Comparison of ENCODE assay signal across 18 cellular contexts in the genomic region with DNA sequence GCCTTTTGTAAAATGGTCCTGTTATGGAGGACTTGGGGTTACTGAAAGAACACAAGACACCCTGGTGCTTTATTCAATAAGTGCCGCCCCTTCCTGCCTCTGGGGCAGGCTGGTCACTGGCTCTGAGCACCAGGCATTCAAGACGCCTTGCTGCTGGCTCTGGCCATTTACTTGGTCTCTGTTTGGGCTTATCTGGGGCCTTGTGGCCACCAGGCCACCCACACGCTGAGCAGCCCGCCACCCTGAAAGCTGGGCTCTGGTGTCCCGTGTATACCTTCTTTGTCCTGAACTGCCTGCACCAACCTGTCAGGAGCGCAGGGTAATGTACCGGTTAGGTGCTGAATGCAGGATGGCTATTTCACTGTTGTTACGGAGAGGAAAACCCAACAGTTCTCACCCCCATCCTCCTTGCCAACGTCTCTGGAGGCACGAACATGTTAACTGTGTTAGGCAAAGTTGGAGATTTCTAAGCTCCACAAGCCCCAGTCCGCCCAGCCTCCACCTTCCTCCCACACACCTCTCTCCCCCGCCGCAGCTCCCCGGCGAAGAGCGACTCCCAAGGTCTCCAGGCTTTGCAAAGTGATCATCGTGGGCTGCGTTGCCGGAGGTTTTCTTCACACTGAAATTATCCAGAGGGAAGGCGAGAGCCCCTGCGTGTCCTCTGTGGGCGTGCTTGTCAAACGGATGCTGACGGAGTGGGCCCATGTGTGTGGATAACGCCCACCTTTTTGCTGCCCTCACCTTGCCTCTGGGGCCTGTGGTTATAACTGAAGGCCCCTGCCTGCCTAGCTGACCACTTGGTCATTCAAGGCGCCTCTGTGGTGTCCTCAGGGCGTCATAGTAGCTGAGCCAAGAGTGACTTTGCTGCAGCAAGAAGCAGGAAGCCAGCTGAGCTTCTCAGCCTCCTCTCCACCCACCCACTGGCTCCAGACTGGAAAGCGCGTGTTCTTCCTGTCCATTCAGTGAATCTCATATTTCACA. TPM values are rescaled to one million over a fixed set of nuclear protein-coding genes. Genes with fewer than 3 reads are reported as not detected.
DNase-seq lines count a peak whose midpoint lies in the region; ATAC-seq and TF ChIP-seq lines count a peak whose summit lies in the region.
"Had no signal": no experiment of that assay in that cellular context is flagged by ENCODE, and none has a peak within 500 bp of the region (broad histone marks: within the 10 kb centered on the region; RNA-seq: fewer than 3 reads in every experiment).

No MANE protein-coding gene starts in this region.

- H3K9me3 Mint-ChIP-seq in natural killer cell treated with Interleukin-12 subunit alpha and Interleukin-12 subunit beta and Interleukin-15 and Interleukin-18, amount 100 ng/mL, for 72 hours: peaks cover 11% of the 10 kb centered on the region
- H3K9me3 Mint-ChIP-seq in natural killer cell (peaks cover 3 to 8% of the 10 kb centered on the region in 2 donors), chondrocyte (ENCODE audit: low read depth) (peaks cover 6% of the 10 kb centered on the region), neural progenitor cell (peaks cover 14% of the 10 kb centered on the region)

- TF ChIP-seq CTCF in natural killer cell (IDR thresholded peaks at IDR 0.05): no peak
- TF ChIP-seq CTCF in chondrocyte (IDR thresholded peaks at IDR 0.05): no peak
- no peak for TF ChIP-seq CTCF in neural progenitor cell (IDR thresholded peaks at IDR 0.05)

- H3K27ac Mint-ChIP-seq in natural killer cell treated with Interleukin-12 subunit alpha and Interleukin-12 subunit beta and Interleukin-15 and Interleukin-18, amount 100 ng/mL, for 72 hours: no peak overlapping the region
- no peak overlapping the region for H3K27ac Mint-ChIP-seq in natural killer cell
- peak overlapping the region; percentile 18 for H3K27ac Mint-ChIP-seq in chondrocyte (ENCODE audit: unreplicated experiment)
- no peak overlapping the region for H3K27ac Mint-ChIP-seq in neural progenitor cell
- H3K27ac Mint-ChIP-seq: activated CD4-positive, alpha-beta memory T cell treated with anti-CD3 and anti-CD28 coated beads, Interleukin-2, amount 10 ng/mL, durations not matched to agents 7 days and 5 days; activated naive CD8-positive, alpha-beta T cell treated with anti-CD3 and anti-CD28 coated beads, Interleukin-2, amount 50 U/mL, for 24 hours; stimulated activated naive CD8-positive, alpha-beta T cell treated with anti-CD3 and anti-CD28 coated beads, Interleukin-15, amount 100 ng/mL, for 72 hours had no signal

- H3K9ac ChIP-seq in neural progenitor cell: no peak overlapping the region

- peaks cover 18 to 22% of the 10 kb centered on the region in 2 donors for H3K27me3 Mint-ChIP-seq in natural killer cell treated with Interleukin-12 subunit alpha and Interleukin-12 subunit beta and Interleukin-15 and Interleukin-18, amount 100 ng/mL, for 72 hours
- H3K27me3 Mint-ChIP-seq in natural killer cell (ENCODE audit: low read depth in 2 of 2): peaks cover 12 to 39% of the 10 kb centered on the region in 2 donors
- H3K27me3 Mint-ChIP-seq in chondrocyte (ENCODE audit: low read depth): peaks cover 4% of the 10 kb centered on the region
- peaks cover 21% of the 10 kb centered on the region for H3K27me3 Mint-ChIP-seq in neural progenitor cell (ENCODE audit: insufficient read depth, low read depth)

- H3K79me2 ChIP-seq in neural progenitor cell (ENCODE audit: low read depth): no peaks in the 10 kb centered on the region

- H3F3A ChIP-seq in neural progenitor cell (ENCODE audit: low read depth): no peaks in the 10 kb centered on the region

- peaks cover 17% of the 10 kb centered on the region for H3K36me3 Mint-ChIP-seq in natural killer cell treated with Interleukin-12 subunit alpha and Interleukin-12 subunit beta and Interleukin-15 and Interleukin-18, amount 100 ng/mL, for 72 hours
- H3K36me3 Mint-ChIP-seq in natural killer cell (peaks cover 13% of the 10 kb centered on the region), chondrocyte (ENCODE audit: low read depth) (peaks cover 9% of the 10 kb centered on the region), neural progenitor cell (no peaks in the 10 kb centered on the region)

- peaks cover 11% of the 10 kb centered on the region for H3K4me1 ChIP-seq in neural progenitor cell
- H3K4me1 ChIP-seq: heart right ventricle, upper lobe of left lung had no signal

- peak; percentile 41 for DNase-seq in natural killer cell treated with Interleukin-12 subunit alpha and Interleukin-12 subunit beta and Interleukin-15 and Interleukin-18, amount 100 ng/mL, for 72 hours (ENCODE audit: low spot score)
- DNase-seq in natural killer cell: no peak
- peak; percentile 58 for DNase-seq in chondrocyte (ENCODE audit: low spot score)
- DNase-seq in neural progenitor cell (ENCODE audit: low spot score): peak; percentile 43
- DNase-seq in stimulated activated CD8-positive, alpha-beta memory T cell treated with anti-CD3 and anti-CD28 coated beads, Interleukin-4, amount 100 ng/mL, for 48 hours: no peak
- DNase-seq in OCI-M2 (lab: John Stamatoyannopoulos, UW; ENCODE audit: unreplicated experiment): no peak
- DNase-seq: activated CD4-positive, alpha-beta memory T cell treated with anti-CD3 and anti-CD28 coated beads, Interleukin-2, amount 10 ng/mL, durations not matched to agents 7 days and 5 days; activated naive CD8-positive, alpha-beta T cell treated with anti-CD3 and anti-CD28 coated beads, Interleukin-2, amount 50 U/mL, for 24 hours; effector CD8-positive, alpha-beta T cell; heart right ventricle; NCI-H1105; NCI-H524 treated with DMSO at 0.1 percent for 48 hours; retina; stimulated activated naive CD8-positive, alpha-beta T cell treated with anti-CD3 and anti-CD28 coated beads, Interleukin-15, amount 100 ng/mL, for 72 hours; T-helper 2 cell; upper lobe of left lung; WERI-Rb-1 had no signal

- no peaks in the 10 kb centered on the region for H4K20me1 ChIP-seq in neural progenitor cell (ENCODE audit: low read depth)

- no peak for ATAC-seq in natural killer cell treated with Interleukin-12 subunit alpha and Interleukin-12 subunit beta and Interleukin-15 and Interleukin-18, amount 100 ng/mL, for 72 hours
- ATAC-seq in natural killer cell (no peak), HG02840 (IDR thresholded peaks at IDR 0.05; ENCODE audit: low FRiP score, unreplicated experiment) (no peak)
- ATAC-seq: activated naive CD8-positive, alpha-beta T cell treated with anti-CD3 and anti-CD28 coated beads, Interleukin-2, amount 50 U/mL, for 24 hours; heart right ventricle had no signal

- no peaks in the 10 kb centered on the region for H3K36me3 ChIP-seq in neural progenitor cell
- H3K36me3 ChIP-seq: heart right ventricle, upper lobe of left lung, WERI-Rb-1 had no signal

- H3K9me3 ChIP-seq in neural progenitor cell (ENCODE audit: low read depth): no peaks in the 10 kb centered on the region

- H3K27me3 ChIP-seq in neural progenitor cell: no peaks in the 10 kb centered on the region
- H3K27me3 ChIP-seq: upper lobe of left lung had no signal

- no peak overlapping the region for H3K4me3 Mint-ChIP-seq in natural killer cell treated with Interleukin-12 subunit alpha and Interleukin-12 subunit beta and Interleukin-15 and Interleukin-18, amount 100 ng/mL, for 72 hours
- H3K4me3 Mint-ChIP-seq in natural killer cell (no peak overlapping the region), chondrocyte (ENCODE audit: unreplicated experiment) (no peak overlapping the region), neural progenitor cell (no peak overlapping the region)
- H3K4me3 Mint-ChIP-seq: activated CD4-positive, alpha-beta memory T cell treated with anti-CD3 and anti-CD28 coated beads, Interleukin-2, amount 10 ng/mL, durations not matched to agents 7 days and 5 days; activated naive CD8-positive, alpha-beta T cell treated with anti-CD3 and anti-CD28 coated beads, Interleukin-2, amount 50 U/mL, for 24 hours; stimulated activated naive CD8-positive, alpha-beta T cell treated with anti-CD3 and anti-CD28 coated beads, Interleukin-15, amount 100 ng/mL, for 72 hours had no signal

- H3K4me2 ChIP-seq in neural progenitor cell: no peak overlapping the region

- no peak overlapping the region for H3K4me3 ChIP-seq in neural progenitor cell
- H3K4me3 ChIP-seq: heart right ventricle, upper lobe of left lung had no signal

- H3K4me1 Mint-ChIP-seq in natural killer cell treated with Interleukin-12 subunit alpha and Interleukin-12 subunit beta and Interleukin-15 and Interleukin-18, amount 100 ng/mL, for 72 hours (ENCODE audit: low read depth in 2 of 2): no peaks in the 10 kb centered on the region
- H3K4me1 Mint-ChIP-seq in natural killer cell (peaks cover 0 to 7% of the 10 kb centered on the region in 2 donors), chondrocyte (ENCODE audit: low read depth) (peaks cover 5% of the 10 kb centered on the region), neural progenitor cell (peaks cover 13% of the 10 kb centered on the region)
- H3K4me1 Mint-ChIP-seq: activated CD4-positive, alpha-beta memory T cell treated with anti-CD3 and anti-CD28 coated beads, Interleukin-2, amount 10 ng/mL, durations not matched to agents 7 days and 5 days; activated naive CD8-positive, alpha-beta T cell treated with anti-CD3 and anti-CD28 coated beads, Interleukin-2, amount 50 U/mL, for 24 hours; stimulated activated naive CD8-positive, alpha-beta T cell treated with anti-CD3 and anti-CD28 coated beads, Interleukin-15, amount 100 ng/mL, for 72 hours had no signal

- peak overlapping the region; percentile 57 for H2AFZ ChIP-seq in neural progenitor cell (replicated peaks)

- intact Hi-C loops in natural killer cell (cut with micrococcal nuclease): no loop called here

- H3K27ac ChIP-seq in neural progenitor cell: no peak overlapping the region
- H3K27ac ChIP-seq: heart right ventricle, upper lobe of left lung, WERI-Rb-1 had no signal

RNA-seq across cellular contexts. Expression of a gene that starts 18.8 kb away (rescaled TPM):
- total RNA-seq in natural killer cell treated with Interleukin-12 subunit alpha and Interleukin-12 subunit beta and Interleukin-15 and Interleukin-18, amount 100 ng/mL, for 72 hours: not detected
- total RNA-seq in natural killer cell (1 to 10 TPM in 1 of 3 donors, under 1 TPM in 1, not detected in 1; 0.11 to 1.3 TPM), chondrocyte (5.1 to 6.5 TPM (median 6.5 TPM) in 3 replicates), neural progenitor cell (ENCODE audit: low replicate concordance) (4.0 and 13.4 TPM in 2 replicates)

Comparison
In these comparisons a context has a peak if more than half of its experiments do, and no peak if none do; other contexts are left out.
1. DNase-seq: peak in natural killer cell treated with Interleukin-12 subunit alpha and Interleukin-12 subunit beta and Interleukin-15 and Interleukin-18, amount 100 ng/mL, for 72 hours (single experiment), chondrocyte (single experiment) and neural progenitor cell (single experiment); none in natural killer cell (single experiment), stimulated activated CD8-positive, alpha-beta memory T cell treated with anti-CD3 and anti-CD28 coated beads, Interleukin-4, amount 100 ng/mL, for 48 hours (single experiment) and OCI-M2 (single experiment).